ENCODE assay signal across 34 cellular contexts in the genomic region with DNA sequence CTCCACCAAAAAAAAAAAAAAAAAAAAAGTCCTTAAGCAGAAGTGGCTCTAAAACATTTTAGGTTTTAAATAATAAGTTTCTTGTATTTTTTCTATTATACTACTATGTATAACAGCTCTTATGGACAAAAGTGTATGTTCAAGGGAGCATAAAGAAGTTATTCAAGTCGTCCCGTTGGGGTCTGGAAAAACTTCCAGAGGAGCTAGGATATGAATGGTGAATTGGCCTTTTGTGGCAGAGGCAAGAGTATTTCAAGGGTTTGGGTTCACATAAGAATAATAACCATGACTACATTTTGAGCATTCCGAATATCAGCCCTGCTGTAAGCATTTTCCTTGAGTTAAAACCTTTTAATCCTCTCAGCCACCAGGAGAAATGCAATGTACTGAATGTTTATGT. TPM values are rescaled to one million over a fixed set of nuclear protein-coding genes. Genes with fewer than 3 reads are reported as not detected.
"Had no signal": no experiment of that assay in that cellular context is flagged by ENCODE, and none has a peak within 500 bp of the region (broad histone marks: within the 10 kb centered on the region; RNA-seq: fewer than 3 reads in every experiment).

No MANE protein-coding gene starts in this region.

- H3K4me3 Mint-ChIP-seq: activated B cell treated with CpG ODN at 0.5 μM for 24 hours; activated CD4-positive, alpha-beta memory T cell treated with anti-CD3 and anti-CD28 coated beads for 36 hours; activated CD4-positive, alpha-beta T cell treated with anti-CD3 and anti-CD28 coated beads, Interleukin-2, amount 10 ng/mL, durations not matched to agents 24 days and 14 days; activated CD8-positive, alpha-beta memory T cell treated with anti-CD3 and anti-CD28 coated beads, Interleukin-2, amount 10 ng/mL, durations not matched to agents 7 days and 5 days; activated CD8-positive, alpha-beta T cell treated with anti-CD3 and anti-CD28 coated beads, Interleukin-2, amount 10 ng/mL, durations not matched to agents 7 days and 5 days; activated naive CD4-positive, alpha-beta T cell treated with anti-CD3 and anti-CD28 coated beads, Interleukin-2, amount 10 ng/mL, durations not matched to agents 7 days and 5 days; activated naive CD4-positive, alpha-beta T cell treated with anti-CD3 and anti-CD28 coated beads, Interleukin-2, amount 50 U/mL, for 24 hours; activated naive CD8-positive, alpha-beta T cell; activated naive CD8-positive, alpha-beta T cell treated with anti-CD3 and anti-CD28 coated beads, Interleukin-2, amount 10 ng/mL, durations not matched to agents 7 days and 5 days; activated naive CD8-positive, alpha-beta T cell treated with anti-CD3 and anti-CD28 coated beads, Interleukin-2, amount 50 U/mL, for 24 hours; activated T-cell treated with anti-CD3 and anti-CD28 coated beads, Interleukin-2, amount 50 U/mL, for 24 hours; brain; central memory CD8-positive, alpha-beta T cell; T-cell; T-helper 17 cell; T-helper 2 cell treated with Interferon-gamma antibody and Interleukin-4, amounts not matched to agents 5 μg/mL and 100 μg/mL, for 36 hours had no signal

- H3K9me3 Mint-ChIP-seq: activated B cell treated with CpG ODN at 0.5 μM for 24 hours; activated CD4-positive, alpha-beta T cell treated with anti-CD3 and anti-CD28 coated beads, Interleukin-2, amount 10 ng/mL, durations not matched to agents 24 days and 14 days; activated naive CD4-positive, alpha-beta T cell treated with anti-CD3 and anti-CD28 coated beads, Interleukin-2, amount 50 U/mL, for 24 hours; activated naive CD8-positive, alpha-beta T cell treated with anti-CD3 and anti-CD28 coated beads, Interleukin-2, amount 50 U/mL, for 24 hours had no signal

- H3K27ac Mint-ChIP-seq: activated B cell treated with CpG ODN at 0.5 μM for 24 hours; activated CD4-positive, alpha-beta memory T cell treated with anti-CD3 and anti-CD28 coated beads for 36 hours; activated CD4-positive, alpha-beta T cell treated with anti-CD3 and anti-CD28 coated beads, Interleukin-2, amount 10 ng/mL, durations not matched to agents 24 days and 14 days; activated CD8-positive, alpha-beta memory T cell treated with anti-CD3 and anti-CD28 coated beads, Interleukin-2, amount 10 ng/mL, durations not matched to agents 7 days and 5 days; activated CD8-positive, alpha-beta T cell treated with anti-CD3 and anti-CD28 coated beads, Interleukin-2, amount 10 ng/mL, durations not matched to agents 7 days and 5 days; activated naive CD4-positive, alpha-beta T cell treated with anti-CD3 and anti-CD28 coated beads, Interleukin-2, amount 10 ng/mL, durations not matched to agents 7 days and 5 days; activated naive CD4-positive, alpha-beta T cell treated with anti-CD3 and anti-CD28 coated beads, Interleukin-2, amount 50 U/mL, for 24 hours; activated naive CD8-positive, alpha-beta T cell; activated naive CD8-positive, alpha-beta T cell treated with anti-CD3 and anti-CD28 coated beads, Interleukin-2, amount 10 ng/mL, durations not matched to agents 7 days and 5 days; activated naive CD8-positive, alpha-beta T cell treated with anti-CD3 and anti-CD28 coated beads, Interleukin-2, amount 50 U/mL, for 24 hours; activated T-cell treated with anti-CD3 and anti-CD28 coated beads, Interleukin-2, amount 50 U/mL, for 24 hours; activated T-helper 2 cell treated with anti-CD3 and anti-CD28 coated beads, Interferon-gamma antibody, Interleukin-2, Interleukin-4, amounts not matched to agents 10 μg/mL and 5 μg/mL and 100 μg/mL, durations not matched to agents 14 hours and 24 hours and 36 hours; T-cell; T-helper 17 cell; T-helper 2 cell treated with Interferon-gamma antibody and Interleukin-4, amounts not matched to agents 5 μg/mL and 100 μg/mL, for 36 hours had no signal

- H3K36me3 ChIP-seq: ascending aorta, cardiac muscle cell had no signal

- H3K27me3 ChIP-seq: ascending aorta, cardiac muscle cell had no signal

- H3K4me1 ChIP-seq: ascending aorta had no signal

- H3K4me1 Mint-ChIP-seq: activated B cell treated with CpG ODN at 0.5 μM for 24 hours; activated CD4-positive, alpha-beta T cell treated with anti-CD3 and anti-CD28 coated beads, Interleukin-2, amount 10 ng/mL, durations not matched to agents 24 days and 14 days; activated CD8-positive, alpha-beta memory T cell treated with anti-CD3 and anti-CD28 coated beads, Interleukin-2, amount 10 ng/mL, durations not matched to agents 7 days and 5 days; activated naive CD4-positive, alpha-beta T cell treated with anti-CD3 and anti-CD28 coated beads, Interleukin-2, amount 10 ng/mL, durations not matched to agents 7 days and 5 days; activated naive CD4-positive, alpha-beta T cell treated with anti-CD3 and anti-CD28 coated beads, Interleukin-2, amount 50 U/mL, for 24 hours; activated naive CD8-positive, alpha-beta T cell treated with anti-CD3 and anti-CD28 coated beads, Interleukin-2, amount 10 ng/mL, durations not matched to agents 7 days and 5 days; activated naive CD8-positive, alpha-beta T cell treated with anti-CD3 and anti-CD28 coated beads, Interleukin-2, amount 50 U/mL, for 24 hours; central memory CD8-positive, alpha-beta T cell; T-cell; T-helper 17 cell had no signal

- DNase-seq: activated B cell treated with CpG ODN at 0.5 μM for 24 hours; activated CD4-positive, alpha-beta memory T cell treated with anti-CD3 and anti-CD28 coated beads for 36 hours; activated CD4-positive, alpha-beta T cell treated with anti-CD3 and anti-CD28 coated beads for 4 hours; activated CD4-positive, alpha-beta T cell treated with anti-CD3 and anti-CD28 coated beads, Interleukin-2, amount 10 ng/mL, durations not matched to agents 24 days and 14 days; activated CD4-positive, alpha-beta T cell treated with anti-CD3 and anti-CD28 coated beads, Interleukin-2, amount 50 U/mL, for 1 hour; activated CD4-positive, alpha-beta T cell treated with anti-CD3 and anti-CD28 coated beads, Interleukin-2, amount 50 U/mL, for 4 hours; activated CD4-positive, CD25-positive, alpha-beta regulatory T cell treated with anti-CD3 and anti-CD28 coated beads, Interleukin-2, amount 50 U/mL, for 72 hours; activated CD8-positive, alpha-beta memory T cell treated with anti-CD3 and anti-CD28 coated beads for 24 hours; activated CD8-positive, alpha-beta memory T cell treated with anti-CD3 and anti-CD28 coated beads, Interleukin-2, amount 10 ng/mL, durations not matched to agents 7 days and 5 days; activated CD8-positive, alpha-beta memory T cell treated with anti-CD3 and anti-CD28 coated beads, Interleukin-2, amount 50 U/mL, for 48 hours; activated CD8-positive, alpha-beta T cell treated with anti-CD3 and anti-CD28 coated beads, Interleukin-2, amount 10 ng/mL, durations not matched to agents 7 days and 5 days; activated effector memory CD4-positive, alpha-beta T cell treated with Interleukin-2 at 50 U/mL for 16 hours; activated gamma-delta T cell; activated naive CD4-positive, alpha-beta T cell treated with anti-CD3 and anti-CD28 coated beads, Interleukin-2, amount 10 ng/mL, durations not matched to agents 7 days and 5 days; activated naive CD4-positive, alpha-beta T cell treated with Interleukin-2 at 50 U/mL for 16 hours; activated naive CD8-positive, alpha-beta T cell treated with anti-CD3 and anti-CD28 coated beads, Interleukin-2, amount 10 ng/mL, durations not matched to agents 7 days and 5 days; activated naive CD8-positive, alpha-beta T cell treated with anti-CD3 and anti-CD28 coated beads, Interleukin-2, amount 50 U/mL, for 24 hours; activated T-cell treated with anti-CD3 and anti-CD28 coated beads, Interleukin-2, amount 50 U/mL, for 24 hours; activated T-cell treated with anti-CD3 and anti-CD28 coated beads, Interleukin-2, amount 50 U/mL, for 48 hours; amygdala; anterior cingulate cortex; caudate nucleus; cerebellar nuclear complex; T-cell; T-helper 17 cell; T-helper 9 cell had no signal

- ATAC-seq: activated CD8-positive, alpha-beta memory T cell treated with anti-CD3 and anti-CD28 coated beads, Interleukin-2, amount 10 ng/mL, durations not matched to agents 7 days and 5 days; activated CD8-positive, alpha-beta T cell treated with anti-CD3 and anti-CD28 coated beads, Interleukin-2, amount 10 ng/mL, durations not matched to agents 7 days and 5 days; activated naive CD8-positive, alpha-beta T cell treated with anti-CD3 and anti-CD28 coated beads, Interleukin-2, amount 50 U/mL, for 24 hours; T-cell; T-helper 17 cell had no signal

- H3K27me3 Mint-ChIP-seq: activated CD4-positive, alpha-beta memory T cell treated with anti-CD3 and anti-CD28 coated beads for 36 hours; activated CD4-positive, alpha-beta T cell treated with anti-CD3 and anti-CD28 coated beads, Interleukin-2, amount 10 ng/mL, durations not matched to agents 24 days and 14 days; activated CD8-positive, alpha-beta memory T cell treated with anti-CD3 and anti-CD28 coated beads, Interleukin-2, amount 10 ng/mL, durations not matched to agents 7 days and 5 days; activated naive CD4-positive, alpha-beta T cell treated with anti-CD3 and anti-CD28 coated beads, Interleukin-2, amount 10 ng/mL, durations not matched to agents 7 days and 5 days; activated naive CD4-positive, alpha-beta T cell treated with anti-CD3 and anti-CD28 coated beads, Interleukin-2, amount 50 U/mL, for 24 hours; activated naive CD8-positive, alpha-beta T cell; activated naive CD8-positive, alpha-beta T cell treated with anti-CD3 and anti-CD28 coated beads, Interleukin-2, amount 50 U/mL, for 24 hours; activated T-cell treated with anti-CD3 and anti-CD28 coated beads, Interleukin-2, amount 50 U/mL, for 24 hours; central memory CD8-positive, alpha-beta T cell; T-cell; T-helper 17 cell had no signal

- H3K27ac ChIP-seq: ascending aorta, cardiac muscle cell had no signal

- H3K36me3 Mint-ChIP-seq: activated CD4-positive, alpha-beta memory T cell treated with anti-CD3 and anti-CD28 coated beads for 36 hours; activated CD8-positive, alpha-beta memory T cell treated with anti-CD3 and anti-CD28 coated beads, Interleukin-2, amount 10 ng/mL, durations not matched to agents 7 days and 5 days; activated naive CD4-positive, alpha-beta T cell treated with anti-CD3 and anti-CD28 coated beads, Interleukin-2, amount 10 ng/mL, durations not matched to agents 7 days and 5 days; activated naive CD4-positive, alpha-beta T cell treated with anti-CD3 and anti-CD28 coated beads, Interleukin-2, amount 50 U/mL, for 24 hours; activated naive CD8-positive, alpha-beta T cell; activated naive CD8-positive, alpha-beta T cell treated with anti-CD3 and anti-CD28 coated beads, Interleukin-2, amount 10 ng/mL, durations not matched to agents 7 days and 5 days; brain; T-cell had no signal

- H3K9me3 ChIP-seq: ascending aorta had no signal

- H3K4me3 ChIP-seq: ascending aorta, cardiac muscle cell had no signal

RNA-seq across cellular contexts. Expression of gene ARHGAP42, which starts 50.6 kb away (rescaled TPM):
- total RNA-seq: activated CD4-positive, alpha-beta memory T cell treated with anti-CD3 and anti-CD28 coated beads for 36 hours; activated CD4-positive, alpha-beta T cell treated with anti-CD3 and anti-CD28 coated beads, Interleukin-2, amount 10 ng/mL, durations not matched to agents 24 days and 14 days; activated naive CD8-positive, alpha-beta T cell treated with anti-CD3 and anti-CD28 coated beads, Interleukin-2, amount 10 ng/mL, durations not matched to agents 7 days and 5 days had no signal
